ENCODE assay signal across 16 cellular contexts in genomic region chr15:25060472-25060803, GRCh38.
"Had no signal": no experiment of that assay in that cellular context is flagged by ENCODE, and none has a peak within 500 bp of the region (broad histone marks: within the 10 kb centered on the region; RNA-seq: fewer than 3 reads in every experiment).

No MANE protein-coding gene starts in this region.

- H3K27ac ChIP-seq: cardiac muscle cell, colonic mucosa, epithelial cell of prostate, gastroesophageal sphincter, left ventricle myocardium inferior, right atrium auricular region, spleen, WERI-Rb-1 had no signal

- H3K4me3 ChIP-seq: cardiac muscle cell, colonic mucosa, gastroesophageal sphincter, left ventricle myocardium inferior, right atrium auricular region had no signal

- ATAC-seq: activated CD8-positive, alpha-beta T cell treated with anti-CD3 and anti-CD28 coated beads for 36 hours; activated T-helper 17 cell treated with anti-CD3 and anti-CD28 coated beads, Interleukin-2, amount 50 U/mL, for 72 hours; gastroesophageal sphincter; stimulated activated naive B cell treated with anti-CD40 and anti-IgM and Interleukin-4, amounts not matched to agents 10 μg/mL and 1 μg/mL and 100 μg/mL, for 72 hours; T-cell had no signal

- H3K4me1 Mint-ChIP-seq: activated T-helper 17 cell treated with anti-CD3 and anti-CD28 coated beads, Interleukin-2, amount 50 U/mL, for 72 hours; stimulated activated naive B cell treated with anti-CD40 and anti-IgM and Interleukin-4, amounts not matched to agents 10 μg/mL and 1 μg/mL and 100 μg/mL, for 72 hours had no signal

- H3K27me3 ChIP-seq: cardiac muscle cell, colonic mucosa, gastroesophageal sphincter, right atrium auricular region, spleen had no signal

- DNase-seq: activated CD4-positive, alpha-beta T cell treated with anti-CD3 and anti-CD28 coated beads for 4 hours; activated CD8-positive, alpha-beta T cell treated with anti-CD3 and anti-CD28 coated beads for 36 hours; activated naive CD4-positive, alpha-beta T cell treated with anti-CD3 and anti-CD28 coated beads for 36 hours; colonic mucosa; effector CD8-positive, alpha-beta T cell; left ventricle myocardium inferior; stimulated activated CD4-positive, alpha-beta T cell treated with anti-CD3 and anti-CD28 coated beads, Interleukin-1b, Interleukin-23, amount 100 ng/mL, for 48 hours; stimulated activated naive B cell treated with anti-CD40 and anti-IgM and Interleukin-4, amounts not matched to agents 10 μg/mL and 1 μg/mL and 100 μg/mL, for 72 hours; WERI-Rb-1 had no signal

- H3K4me3 Mint-ChIP-seq: activated CD8-positive, alpha-beta T cell treated with anti-CD3 and anti-CD28 coated beads for 36 hours; activated naive CD4-positive, alpha-beta T cell treated with anti-CD3 and anti-CD28 coated beads for 36 hours; activated T-helper 17 cell treated with anti-CD3 and anti-CD28 coated beads, Interleukin-2, amount 50 U/mL, for 72 hours; stimulated activated naive B cell treated with anti-CD40 and anti-IgM and Interleukin-4, amounts not matched to agents 10 μg/mL and 1 μg/mL and 100 μg/mL, for 72 hours had no signal

- H3K27ac Mint-ChIP-seq: activated CD8-positive, alpha-beta T cell treated with anti-CD3 and anti-CD28 coated beads for 36 hours; activated naive CD4-positive, alpha-beta T cell treated with anti-CD3 and anti-CD28 coated beads for 36 hours; activated T-helper 17 cell treated with anti-CD3 and anti-CD28 coated beads, Interleukin-2, amount 50 U/mL, for 72 hours; stimulated activated naive B cell treated with anti-CD40 and anti-IgM and Interleukin-4, amounts not matched to agents 10 μg/mL and 1 μg/mL and 100 μg/mL, for 72 hours; T-cell had no signal

- H3K36me3 ChIP-seq: colonic mucosa had no signal

- H3K27me3 Mint-ChIP-seq: activated CD8-positive, alpha-beta T cell treated with anti-CD3 and anti-CD28 coated beads for 36 hours; activated T-helper 17 cell treated with anti-CD3 and anti-CD28 coated beads, Interleukin-2, amount 50 U/mL, for 72 hours; stimulated activated naive B cell treated with anti-CD40 and anti-IgM and Interleukin-4, amounts not matched to agents 10 μg/mL and 1 μg/mL and 100 μg/mL, for 72 hours; T-cell had no signal

- H3K4me1 ChIP-seq: colonic mucosa, gastroesophageal sphincter, left ventricle myocardium inferior, right atrium auricular region, spleen had no signal
